In the genomic region with DNA sequence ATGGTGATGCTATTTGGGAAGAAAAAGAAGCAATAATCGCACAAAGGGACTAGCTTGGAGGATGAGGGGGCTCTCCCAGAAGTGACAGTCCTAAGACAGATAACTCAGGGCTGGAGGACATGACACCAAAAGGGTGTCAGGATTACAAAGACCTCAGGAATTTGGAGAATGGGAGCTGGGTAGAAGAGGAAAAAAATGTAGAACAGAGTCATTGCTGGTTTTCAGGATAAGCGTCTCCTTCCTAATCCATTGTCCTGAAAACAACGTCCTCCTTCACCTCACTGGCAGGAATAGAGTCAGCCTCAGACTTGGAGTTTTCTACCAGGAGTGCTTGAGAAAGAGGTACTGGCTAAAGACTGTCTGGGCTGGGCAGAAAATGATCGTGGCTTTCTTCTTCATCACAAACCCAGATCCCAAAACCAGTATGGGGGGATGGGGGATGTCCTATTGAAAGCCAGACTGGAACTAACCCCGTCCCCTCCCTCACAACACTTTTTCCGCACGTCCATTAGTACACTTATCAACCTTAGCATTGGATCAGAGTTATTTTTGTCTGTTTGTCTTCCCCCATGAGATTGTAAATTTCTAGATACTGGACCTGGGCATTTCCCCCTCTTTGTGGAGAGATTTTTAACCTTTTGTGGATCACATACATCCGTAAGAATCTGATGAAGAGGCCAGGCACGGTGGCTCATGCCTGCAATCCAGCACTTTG, we compare ENCODE assay signal across 20 cellular contexts. TPM values are rescaled to one million over a fixed set of nuclear protein-coding genes. Genes with fewer than 3 reads are reported as not detected.
DNase-seq lines count a peak whose midpoint lies in the region; ATAC-seq and TF ChIP-seq lines count a peak whose summit lies in the region.
"Had no signal": no experiment of that assay in that cellular context is flagged by ENCODE, and none has a peak within 500 bp of the region (broad histone marks: within the 10 kb centered on the region; RNA-seq: fewer than 3 reads in every experiment).

No MANE protein-coding gene starts in this region.

- no peak overlapping the region for H3K4me3 ChIP-seq in HUES48 (ENCODE audit: low read depth, low read length)
- H3K4me3 ChIP-seq in mesendoderm (ENCODE audit: low read length), result no peak overlapping the region
- H3K4me3 ChIP-seq in dorsolateral prefrontal cortex, result no peak overlapping the region
- H3K4me3 ChIP-seq: HAP-1 had no signal

- H3K4me2 ChIP-seq in mesendoderm (ENCODE audit: low read length), result no peak overlapping the region

- H3K27ac ChIP-seq in HUES48 (ENCODE audit: low read depth, low read length) (peak overlapping the region; percentile 68), mesendoderm (ENCODE audit: low read depth, low read length) (peak overlapping the region; percentile 27), dorsolateral prefrontal cortex (no peak overlapping the region)

- TF ChIP-seq CTCF in endothelial cell (IDR thresholded peaks at IDR 0.05; ENCODE audit: unreplicated experiment), result no peak
- TF ChIP-seq CTCF in dorsolateral prefrontal cortex (IDR thresholded peaks at IDR 0.05 in 54 of 56, conservative IDR thresholded peaks at IDR 0.05 in 2 of 56; ENCODE audit: low read depth in 1 of 56, partially characterized antibody in 56 of 56), result no peak

- H3K79me1 ChIP-seq in mesendoderm (ENCODE audit: low read length), result peaks cover 2% of the 10 kb centered on the region

- H4K5ac ChIP-seq in mesendoderm (ENCODE audit: low read length), result no peak overlapping the region

- H3K23ac ChIP-seq in mesendoderm (ENCODE audit: low read length), result no peak overlapping the region

- no CpG with 5 or more reads among the region's 9 CpGs for WGBS in mesendoderm (ENCODE audit: extremely low coverage, insufficient coverage, low lambda C conversion rate)

- no peaks in the 10 kb centered on the region for H3K36me3 Mint-ChIP-seq in endothelial cell (ENCODE audit: low read depth, unreplicated experiment)
- H3K36me3 Mint-ChIP-seq: CD4-positive, CD25-positive, alpha-beta regulatory T cell had no signal

- H3K4me1 Mint-ChIP-seq in endothelial cell (ENCODE audit: unreplicated experiment), result peaks cover 17% of the 10 kb centered on the region
- H3K4me1 Mint-ChIP-seq: activated CD4-positive, alpha-beta T cell treated with anti-CD3 and anti-CD28 coated beads for 36 hours had no signal

- peaks cover 1% of the 10 kb centered on the region for H3K27me3 Mint-ChIP-seq in endothelial cell (ENCODE audit: unreplicated experiment)

- H2BK120ac ChIP-seq in mesendoderm (ENCODE audit: low read depth, low read length), result no peak overlapping the region

- no peak for ATAC-seq in HG02610 (IDR thresholded peaks at IDR 0.05; ENCODE audit: unreplicated experiment)
- ATAC-seq: activated CD4-positive, alpha-beta T cell treated with anti-CD3 and anti-CD28 coated beads for 36 hours had no signal

- no peaks in the 10 kb centered on the region for H3K27me3 ChIP-seq in HUES48 (ENCODE audit: control insufficient read depth, insufficient read depth, low read length)
- H3K27me3 ChIP-seq in mesendoderm (ENCODE audit: insufficient read depth, low read length, poor library complexity), result no peaks in the 10 kb centered on the region
- no peaks in the 10 kb centered on the region for H3K27me3 ChIP-seq in dorsolateral prefrontal cortex

- H3K79me2 ChIP-seq in mesendoderm (ENCODE audit: control insufficient read depth, insufficient read depth, low read length), result no peaks in the 10 kb centered on the region

- no peaks in the 10 kb centered on the region for H3K9me3 ChIP-seq in HUES48 (ENCODE audit: control insufficient read depth, insufficient read depth, low read length)
- H3K9me3 ChIP-seq: HAP-1 had no signal

- peak overlapping the region; percentile 11 for H3K27ac Mint-ChIP-seq in endothelial cell (ENCODE audit: unreplicated experiment)
- H3K27ac Mint-ChIP-seq: activated CD4-positive, alpha-beta T cell treated with anti-CD3 and anti-CD28 coated beads for 36 hours; CD4-positive, CD25-positive, alpha-beta regulatory T cell had no signal

- H4K8ac ChIP-seq in mesendoderm (ENCODE audit: low read depth, low read length), result no peak overlapping the region

- H3K4me1 ChIP-seq in HUES48 (ENCODE audit: control insufficient read depth, insufficient read depth, low read length) (peaks cover 10% of the 10 kb centered on the region), mesendoderm (ENCODE audit: control insufficient read depth, low read depth, low read length) (peaks cover 10% of the 10 kb centered on the region)
- H3K4me1 ChIP-seq: HAP-1 had no signal

- no peaks in the 10 kb centered on the region for H3K9me3 Mint-ChIP-seq in endothelial cell (ENCODE audit: unreplicated experiment)
- H3K9me3 Mint-ChIP-seq: central memory CD8-positive, alpha-beta T cell; neural crest cell had no signal

- H3K36me3 ChIP-seq in HUES48 (ENCODE audit: control insufficient read depth, insufficient read depth, low read length) (no peaks in the 10 kb centered on the region), mesendoderm (ENCODE audit: control insufficient read depth, insufficient read depth, low read length) (no peaks in the 10 kb centered on the region)

- DNase-seq in AG20443 (ENCODE audit: low spot score) (peak; percentile 60), endothelial cell (ENCODE audit: low spot score) (no peak), mesendoderm (peak; percentile 96), NCI-H146 (lab: John Stamatoyannopoulos, UW) (no peak), dorsolateral prefrontal cortex (no peak)
- DNase-seq in activated CD4-positive, alpha-beta T cell treated with anti-CD3 and anti-CD28 coated beads, Interleukin-2, amount 50 U/mL, for 1 hour, result no peak
- DNase-seq: activated CD4-positive, alpha-beta T cell treated with anti-CD3 and anti-CD28 coated beads for 36 hours; CD4-positive, CD25-positive, alpha-beta regulatory T cell; DMS53; effector memory CD4-positive, alpha-beta T cell; glutamatergic neuron; kidney; NCI-H69; stimulated activated CD4-positive, alpha-beta T cell treated with anti-CD3 and anti-CD28 coated beads, Interleukin-12 subunit alpha, Interleukin-12 subunit beta, amount 100 ng/mL, for 4 hours had no signal

- no peak overlapping the region for H3K4ac ChIP-seq in mesendoderm (ENCODE audit: low read depth, low read length)

- no peak overlapping the region for H3K4me3 Mint-ChIP-seq in endothelial cell (ENCODE audit: unreplicated experiment)
- H3K4me3 Mint-ChIP-seq: activated CD4-positive, alpha-beta T cell treated with anti-CD3 and anti-CD28 coated beads for 36 hours; CD4-positive, CD25-positive, alpha-beta regulatory T cell; central memory CD8-positive, alpha-beta T cell; neural crest cell had no signal

- peak overlapping the region; percentile 65 for H3K18ac ChIP-seq in mesendoderm (ENCODE audit: low read length)

- H2BK5ac ChIP-seq in mesendoderm (ENCODE audit: low read length), result no peak overlapping the region

- no peak overlapping the region for H3K9ac ChIP-seq in HUES48 (ENCODE audit: low read depth, low read length)
- no peak overlapping the region for H3K9ac ChIP-seq in mesendoderm (ENCODE audit: low read length)

- no peak overlapping the region for H2AK5ac ChIP-seq in mesendoderm (ENCODE audit: low read length)

- H3K56ac ChIP-seq in mesendoderm (ENCODE audit: low read length), result no peak overlapping the region

- no peak overlapping the region for H2BK15ac ChIP-seq in mesendoderm (replicated peaks; ENCODE audit: low read depth)

- intact Hi-C loops in dorsolateral prefrontal cortex (cut with DNase I), result no loop called here

RNA-seq across cellular contexts. Expression of a gene that starts 14.3 kb away (rescaled TPM):
- total RNA-seq in endothelial cell (ENCODE audit: unreplicated experiment) (4.2 TPM), dorsolateral prefrontal cortex (10 to 100 TPM in 101 of 120 experiments, 1 to 10 TPM in 19; 4.8 to 25.5 (median 13.2) TPM)
- 16.0 TPM for polyA plus RNA-seq in mesendoderm (2013, experiment 1 of 2)
- 14.7 TPM for polyA plus RNA-seq in mesendoderm (2013, experiment 2 of 2)
- total RNA-seq: pulmonary artery endothelial cell had no signal

Comparison
In these comparisons a context has a peak if more than half of its experiments do, and no peak if none do; other contexts are left out.
1. DNase-seq: peak in AG20443 (single experiment) and mesendoderm (single experiment); none in endothelial cell (single experiment), NCI-H146 (single experiment), activated CD4-positive, alpha-beta T cell treated with anti-CD3 and anti-CD28 coated beads, Interleukin-2, amount 50 U/mL, for 1 hour (single experiment) and dorsolateral prefrontal cortex (0 of 10).
2. H3K27ac ChIP-seq: peak in HUES48 (single experiment) and mesendoderm (single experiment); none in dorsolateral prefrontal cortex (0 of 59).